Comparison of ENCODE assay signal across 13 cellular contexts in genomic region chr7:28077616-28078015, GRCh38.
A peak's percentile ranks its signal among the peaks of the same experiment; 100 is the strongest.
DNase-seq lines count a peak whose midpoint lies in the region; ATAC-seq, FAIRE-seq and TF ChIP-seq lines count a peak whose summit lies in the region.
"Had no signal": no experiment of that assay in that cellular context is flagged by ENCODE, and none has a peak within 500 bp of the region (broad histone marks: within the 10 kb centered on the region; RNA-seq: fewer than 3 reads in every experiment).

No MANE protein-coding gene starts in this region.

- ATAC-seq in A549 = peak; percentile 37 to 67; a peak in 4 of 6 replicates
- ATAC-seq: HepG2 had no signal

- peaks cover 35% of the 10 kb centered on the region for H3K4me1 ChIP-seq in A549

- peaks cover 22% of the 10 kb centered on the region for H3K4me1 Mint-ChIP-seq in endothelial cell (ENCODE audit: unreplicated experiment)
- H3K4me1 Mint-ChIP-seq in osteocyte (ENCODE audit: unreplicated experiment) = peaks cover 43% of the 10 kb centered on the region

- peak overlapping the region; percentile 83 for H3K4me2 ChIP-seq in A549
- H3K4me2 ChIP-seq: BLaER1 had no signal

- H3K27ac Mint-ChIP-seq in endothelial cell (ENCODE audit: unreplicated experiment) = peak overlapping the region; percentile 53
- peak overlapping the region; percentile 1 for H3K27ac Mint-ChIP-seq in osteocyte (ENCODE audit: unreplicated experiment)
- H3K27ac Mint-ChIP-seq: H9 had no signal

- TF ChIP-seq CTCF in A549 (IDR thresholded peaks at IDR 0.05) (no peak), endothelial cell (IDR thresholded peaks at IDR 0.05; ENCODE audit: unreplicated experiment) (no peak), osteocyte (IDR thresholded peaks at IDR 0.05) (no peak)

- TF ChIP-seq POLR2A in A549 (IDR thresholded peaks at IDR 0.05; ENCODE audit: low read length) = no peak

- peak; percentile 65 for FAIRE-seq in A549 (lab: Jason Lieb, UNC)

- H3K9me3 Mint-ChIP-seq in endothelial cell (ENCODE audit: unreplicated experiment) (no peaks in the 10 kb centered on the region), osteocyte (ENCODE audit: unreplicated experiment) (no peaks in the 10 kb centered on the region)
- H3K9me3 Mint-ChIP-seq: CD4-positive, alpha-beta memory T cell; H9 had no signal

- no peak for TF ChIP-seq EP300 in A549 (IDR thresholded peaks at IDR 0.05)

- H3K27me3 Mint-ChIP-seq in endothelial cell (ENCODE audit: unreplicated experiment) = peaks cover 5% of the 10 kb centered on the region
- H3K27me3 Mint-ChIP-seq in osteocyte (ENCODE audit: unreplicated experiment) = no peaks in the 10 kb centered on the region
- H3K27me3 Mint-ChIP-seq: CD4-positive, alpha-beta memory T cell had no signal

- POLR2A ChIA-PET in A549 (lab: Yijun Ruan, JAX) = no interaction called here

- DNase-seq in A549 (ENCODE audit: low read depth in 1 of 2, low spot score in 1 of 2) = no peak
- peak; percentile 10 for DNase-seq in NCI-H1092 (lab: John Stamatoyannopoulos, UW)
- DNase-seq in endothelial cell (ENCODE audit: low spot score) = no peak
- DNase-seq in osteocyte (ENCODE audit: extremely low spot score, unreplicated experiment) = no peak
- no peak for DNase-seq in SIG-M5 (lab: John Stamatoyannopoulos, UW)
- DNase-seq in NCI-H2029 treated with DMSO at 0.1 percent for 48 hours (lab: John Stamatoyannopoulos, UW) = no peak
- no peak for DNase-seq in pons (ENCODE audit: low spot score)
- DNase-seq: H9, NCI-H2081 treated with DMSO at 0.1 percent for 48 hours had no signal

- H3K27ac ChIP-seq in A549 = peak overlapping the region; percentile 69 to 71
- H3K27ac ChIP-seq: BLaER1, RWPE1 had no signal

- no peak for TF ChIP-seq RAD21 in A549 (conservative IDR thresholded peaks at IDR 0.05 in 1 of 2, IDR thresholded peaks at IDR 0.05 in 1 of 2)

- no peak overlapping the region for H3K4me3 ChIP-seq in A549
- H3K4me3 ChIP-seq: BLaER1 had no signal

- H3K4me3 Mint-ChIP-seq in endothelial cell (ENCODE audit: unreplicated experiment) = no peak overlapping the region
- no peak overlapping the region for H3K4me3 Mint-ChIP-seq in osteocyte (ENCODE audit: unreplicated experiment)
- H3K4me3 Mint-ChIP-seq: CD4-positive, alpha-beta memory T cell; H9 had no signal

- CTCF ChIA-PET in A549 (lab: Yijun Ruan, JAX) = interaction anchor here (0.6 to 11.3 kb wide), 37 partner anchors 9 to 888 kb away, joined by 3 to 117 read pairs (median 6); partner anchors contain the start of gene HOXA13

- H3K36me3 Mint-ChIP-seq in endothelial cell (ENCODE audit: low read depth, unreplicated experiment) (no peaks in the 10 kb centered on the region), osteocyte (ENCODE audit: unreplicated experiment) (no peaks in the 10 kb centered on the region)

- no peaks in the 10 kb centered on the region for H3K9me3 ChIP-seq in A549
- H3K9me3 ChIP-seq: BLaER1 had no signal

- 67% methylated on average over 2 of the region's 2 CpGs for WGBS in A549 (ENCODE audit: missing lambda C conversion rate)

TF ChIP-seq in A549, 52 proteins besides CTCF, POLR2A, EP300 and RAD21:
- TF ChIP-seq MYC (IDR thresholded peaks at IDR 0.05; ENCODE audit: borderline replicate concordance, low read length) (no peak), ZSCAN20 (CRISPR knock-in tag; IDR thresholded peaks at IDR 0.05) (no peak), NPAS2 (CRISPR knock-in tag; IDR thresholded peaks at IDR 0.05; ENCODE audit: borderline replicate concordance) (no peak), RNF2 (IDR thresholded peaks at IDR 0.05; ENCODE audit: borderline replicate concordance, low read depth) (no peak), MAX (IDR thresholded peaks at IDR 0.05) (no peak), RFX5 (IDR thresholded peaks at IDR 0.05) (no peak), HOXB13 (CRISPR knock-in tag; IDR thresholded peaks at IDR 0.05; ENCODE audit: low read depth) (no peak), JUNB (IDR thresholded peaks at IDR 0.05) (no peak)
